ENCODE assay signal across 12 cellular contexts in genomic region chr1:15954316-15954715, GRCh38. TPM values are rescaled to one million over a fixed set of nuclear protein-coding genes. Genes with fewer than 3 reads are reported as not detected.
DNase-seq lines count a peak whose midpoint lies in the region; ATAC-seq and TF ChIP-seq lines count a peak whose summit lies in the region.
"Had no signal": no experiment of that assay in that cellular context is flagged by ENCODE, and none has a peak within 500 bp of the region (broad histone marks: within the 10 kb centered on the region; RNA-seq: fewer than 3 reads in every experiment).

No MANE protein-coding gene starts in this region.

- no peak overlapping the region for H3K23ac ChIP-seq in H9 (ENCODE audit: insufficient read length, low read depth, low read length)

- no peak overlapping the region for H3K18ac ChIP-seq in H9 (ENCODE audit: insufficient read length, low read depth, low read length)

- H3T11ph ChIP-seq in H9 (ENCODE audit: low read length): no peak overlapping the region

- no peak overlapping the region for H3K14ac ChIP-seq in H9 (ENCODE audit: insufficient read depth, low read length)

- no peak overlapping the region for H2BK12ac ChIP-seq in H9 (ENCODE audit: insufficient read length, low read depth, low read length)

- H3K79me2 ChIP-seq in H9 (ENCODE audit: insufficient read depth, low read length) (no peaks in the 10 kb centered on the region; the same call in 1 of the 2 replicates), osteoblast (ENCODE audit: insufficient read depth, low read length) (peaks cover 80% of the 10 kb centered on the region)

- DNase-seq in H9 (no peak), osteoblast (ENCODE audit: insufficient read length, low spot score, missing footprints) (peak; percentile 52), NCI-H1092 treated with DMSO at 0.1 percent for 48 hours (lab: John Stamatoyannopoulos, UW) (no peak), 8988T (no peak)
- no peak for DNase-seq in effector memory CD8-positive, alpha-beta T cell
- DNase-seq: activated CD8-positive, alpha-beta memory T cell treated with anti-CD3 and anti-CD28 coated beads, Interleukin-2, amount 50 U/mL, for 4 hours; posterior cingulate gyrus had no signal

- peaks cover 54 to 57% of the 10 kb centered on the region in 2 experiments for H3K4me1 Mint-ChIP-seq in H9
- H3K4me1 Mint-ChIP-seq in effector memory CD8-positive, alpha-beta T cell (ENCODE audit: low read depth in 2 of 2): peaks cover 58 to 64% of the 10 kb centered on the region in 2 donors

- no peak overlapping the region for H2BK120ac ChIP-seq in H9 (ENCODE audit: low read depth, low read length, poor library complexity, severe bottlenecking)

- no peak overlapping the region for H3K4ac ChIP-seq in H9 (ENCODE audit: low read depth, low read length)

- no peaks in the 10 kb centered on the region for H3K9me3 Mint-ChIP-seq in H9
- H3K9me3 Mint-ChIP-seq in effector memory CD8-positive, alpha-beta T cell: no peaks in the 10 kb centered on the region

- no peak overlapping the region for H4K91ac ChIP-seq in H9 (ENCODE audit: insufficient read length, low read depth, low read length)

- H3K27ac ChIP-seq in BLaER1 (peak overlapping the region; percentile 31; the same call in 1 of the 2 replicates), H9 (ENCODE audit: insufficient read length, low read depth, low read length) (no peak overlapping the region), osteoblast (ENCODE audit: low read depth, low read length) (no peak overlapping the region)
- H3K27ac ChIP-seq: VCaP had no signal

- H3K4me1 ChIP-seq in BLaER1 (peaks cover 94% of the 10 kb centered on the region), H9 (ENCODE audit: insufficient read depth, low read length) (peaks cover 11% of the 10 kb centered on the region; the same call in 1 of the 2 replicates), osteoblast (ENCODE audit: insufficient read depth, low read length) (peaks cover 76% of the 10 kb centered on the region)

- H3K9ac ChIP-seq in BLaER1 (no peak overlapping the region), H9 (ENCODE audit: extremely low read depth, insufficient read length, low read length) (no peak overlapping the region)

- H3K36me3 Mint-ChIP-seq in H9 (ENCODE audit: insufficient read depth in 1 of 3, low read depth in 3 of 3): peaks cover 0 to 12% (median 3%) of the 10 kb centered on the region in 3 experiments; a peak in 4 of 7 replicates
- peaks cover 26% of the 10 kb centered on the region for H3K36me3 Mint-ChIP-seq in effector memory CD8-positive, alpha-beta T cell (ENCODE audit: insufficient read depth)

- WGBS in H9 (ENCODE audit: extremely low coverage, insufficient read length, low lambda C conversion rate): no CpG with 5 or more reads among the region's 3 CpGs

- no peak overlapping the region for H2BK5ac ChIP-seq in H9 (ENCODE audit: insufficient read length, low read length)

- H3K4me3 ChIP-seq in BLaER1: no peak overlapping the region
- no peak overlapping the region for H3K4me3 ChIP-seq in osteoblast (ENCODE audit: insufficient read depth, low read length)

- H4K8ac ChIP-seq in H9 (replicated peaks; ENCODE audit: insufficient read length, low read depth, low read length): no peak overlapping the region

- TF ChIP-seq CTCF in H9 (conservative IDR thresholded peaks at IDR 0.05): no peak
- TF ChIP-seq CTCF in osteoblast (IDR thresholded peaks at IDR 0.05; ENCODE audit: extremely low read depth, low read depth, low read length): no peak

- H2AK5ac ChIP-seq in H9 (ENCODE audit: insufficient read length, low read length): no peak overlapping the region

- peak overlapping the region; percentile 95 for H3K4me2 ChIP-seq in BLaER1
- no peak overlapping the region for H3K4me2 ChIP-seq in H9 (ENCODE audit: insufficient read depth, insufficient read length, low read length)
- no peak overlapping the region for H3K4me2 ChIP-seq in osteoblast (ENCODE audit: insufficient read depth, low read length)

- H3K56ac ChIP-seq in H9 (ENCODE audit: insufficient read length, low read depth, low read length): no peak overlapping the region

- H3K9me3 ChIP-seq in BLaER1 (no peaks in the 10 kb centered on the region), H9 (ENCODE audit: control insufficient read depth, low read depth, low read length) (no peaks in the 10 kb centered on the region), osteoblast (ENCODE audit: low read depth, low read length) (no peaks in the 10 kb centered on the region)

- 0 out of 7 replicates have a peak overlapping the region, but pooled peaks of 2 of the 3 experiments have one; percentile 9 to 57 for H3K27ac Mint-ChIP-seq in H9
- H3K27ac Mint-ChIP-seq in effector memory CD8-positive, alpha-beta T cell: peak overlapping the region; percentile 44 to 96

- peaks cover 98% of the 10 kb centered on the region for H4K20me1 ChIP-seq in BLaER1
- H4K20me1 ChIP-seq in H9 (ENCODE audit: control insufficient read depth, insufficient read depth, insufficient read length): peaks cover 2% of the 10 kb centered on the region
- H4K20me1 ChIP-seq in osteoblast (ENCODE audit: insufficient read depth, low read length): peaks cover 16% of the 10 kb centered on the region

- no peaks in the 10 kb centered on the region for H3K23me2 ChIP-seq in H9 (ENCODE audit: insufficient read length, low read depth, low read length, poor library complexity, severe bottlenecking)

- H3K79me1 ChIP-seq in H9 (ENCODE audit: insufficient read depth, low read depth, low read length, poor library complexity, severe bottlenecking): no peaks in the 10 kb centered on the region

- H3K36me3 ChIP-seq in BLaER1 (peaks cover 62% of the 10 kb centered on the region), osteoblast (ENCODE audit: insufficient read depth, low read length) (no peaks in the 10 kb centered on the region)

- H3K27me3 Mint-ChIP-seq in H9 (ENCODE audit: low read depth): peaks cover 2% of the 10 kb centered on the region
- H3K27me3 Mint-ChIP-seq in effector memory CD8-positive, alpha-beta T cell: no peaks in the 10 kb centered on the region

- H4K5ac ChIP-seq in H9 (ENCODE audit: insufficient read length, low read depth, low read length): no peak overlapping the region

- H2BK15ac ChIP-seq in H9 (ENCODE audit: low read depth, low read length): no peak overlapping the region

- H2AFZ ChIP-seq in H9 (ENCODE audit: low read length) (no peak overlapping the region), osteoblast (ENCODE audit: low read length) (no peak overlapping the region)

- H3K27me3 ChIP-seq in BLaER1 (no peaks in the 10 kb centered on the region), H9 (ENCODE audit: insufficient read depth, low read length) (no peaks in the 10 kb centered on the region), osteoblast (ENCODE audit: insufficient read depth, low read length) (no peaks in the 10 kb centered on the region)

- no peak overlapping the region for H2BK20ac ChIP-seq in H9 (ENCODE audit: low read depth, low read length, poor library complexity, severe bottlenecking)

- ATAC-seq in effector memory CD8-positive, alpha-beta T cell (replicated peaks): no peak
- ATAC-seq in GM21515 (IDR thresholded peaks at IDR 0.05; ENCODE audit: unreplicated experiment): no peak
- ATAC-seq in GM18498 (IDR thresholded peaks at IDR 0.05; ENCODE audit: unreplicated experiment): no peak

- no peak overlapping the region for H3K4me3 Mint-ChIP-seq in H9
- no peak overlapping the region for H3K4me3 Mint-ChIP-seq in effector memory CD8-positive, alpha-beta T cell

RNA-seq across cellular contexts. Expression of gene ZBTB17, which starts 21.6 kb away (rescaled TPM):
- total RNA-seq in H9 (2021) (16.5 and 16.7 TPM in 2 replicates), osteoblast (25.0 and 29.7 TPM in 2 replicates)

RNA-seq across cellular contexts. Expression of gene SRARP, which starts 49.7 kb away (rescaled TPM):
- not detected in 2 replicates for total RNA-seq in H9 (2021)
- total RNA-seq in osteoblast: not detected in 2 replicates
- total RNA-seq: urinary bladder had no signal
